1 cellular context compared by ENCODE assay signal in the genomic region with DNA sequence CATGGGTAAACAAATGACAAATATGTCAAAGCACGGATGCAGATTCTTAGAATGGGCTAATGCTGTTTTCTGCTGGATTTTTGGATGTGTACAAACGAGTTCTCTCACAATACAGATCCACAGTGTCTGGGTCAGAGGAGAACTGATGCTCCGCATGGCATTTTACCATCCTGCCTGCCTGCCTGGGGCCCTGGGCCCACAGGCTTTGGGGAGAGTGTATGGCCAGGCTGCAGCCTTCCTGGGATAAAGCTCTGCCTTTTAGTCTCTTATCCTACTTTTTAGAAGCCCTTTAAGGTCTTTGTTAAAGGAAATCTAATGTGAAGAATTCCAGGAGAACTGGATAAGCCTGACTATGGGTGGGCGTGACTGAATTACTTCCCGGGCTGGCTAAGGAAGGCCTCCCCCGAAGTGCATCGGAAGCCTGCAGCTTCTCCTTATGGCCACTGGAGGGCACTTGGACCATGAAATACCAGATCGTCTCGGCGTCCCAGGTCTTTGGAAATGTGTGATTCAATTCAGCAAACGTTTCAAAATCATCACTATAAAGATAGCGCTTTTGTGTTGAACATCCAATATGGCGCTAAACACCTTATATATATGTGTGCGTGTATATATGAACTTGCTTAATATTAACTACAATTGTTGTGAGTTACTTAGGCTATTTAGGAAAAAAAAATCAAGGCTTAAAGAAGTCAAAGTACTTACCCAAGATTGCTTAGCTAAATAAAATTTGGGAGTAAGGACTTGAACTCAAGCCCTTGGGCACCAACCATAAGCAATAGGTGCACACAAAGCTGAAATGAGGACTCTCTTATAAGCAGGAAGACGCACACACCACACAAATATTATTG.
TF ChIP-seq lines count a peak whose summit lies in the region.

No MANE protein-coding gene starts in this region.

TF ChIP-seq in IMR-90, 13 proteins besides CTCF, POLR2A, EP300 and RAD21:
- TF ChIP-seq SMC3 (IDR thresholded peaks at IDR 0.05; ENCODE audit: low read depth, low read length) (peak; percentile 98), CEBPB (IDR thresholded peaks at IDR 0.05; ENCODE audit: low read depth, low read length) (peak; percentile 46; the same call in 1 of the 2 replicates)
- TF ChIP-seq, protein P1, sequence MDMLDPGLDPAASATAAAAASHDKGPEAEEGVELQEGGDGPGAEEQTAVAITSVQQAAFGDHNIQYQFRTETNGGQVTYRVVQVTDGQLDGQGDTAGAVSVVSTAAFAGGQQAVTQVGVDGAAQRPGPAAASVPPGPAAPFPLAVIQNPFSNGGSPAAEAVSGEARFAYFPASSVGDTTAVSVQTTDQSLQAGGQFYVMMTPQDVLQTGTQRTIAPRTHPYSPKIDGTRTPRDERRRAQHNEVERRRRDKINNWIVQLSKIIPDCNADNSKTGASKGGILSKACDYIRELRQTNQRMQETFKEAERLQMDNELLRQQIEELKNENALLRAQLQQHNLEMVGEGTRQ (IDR thresholded peaks at IDR 0.05; ENCODE audit: low read depth, low read length): no peak
